In genomic region chr2:45867800-45868199, GRCh38 we compare ENCODE assay signal across 25 cellular contexts.
"Had no signal": no experiment of that assay in that cellular context is flagged by ENCODE, and none has a peak within 500 bp of the region (broad histone marks: within the 10 kb centered on the region; RNA-seq: fewer than 3 reads in every experiment).

No MANE protein-coding gene starts in this region.

- ATAC-seq: T-helper 17 cell had no signal

- H3K9me3 Mint-ChIP-seq: activated CD4-positive, alpha-beta memory T cell treated with anti-CD3 and anti-CD28 coated beads for 36 hours; activated CD4-positive, alpha-beta T cell treated with anti-CD3 and anti-CD28 coated beads, Interleukin-2, amount 10 ng/mL, durations not matched to agents 7 days and 5 days; activated T-cell treated with anti-CD3 and anti-CD28 coated beads, Interleukin-2, amount 50 U/mL, for 24 hours; activated T-helper 1 cell treated with anti-CD3 and anti-CD28 coated beads, Interleukin-12 subunit alpha, Interleukin-12 subunit beta, Interleukin-2, Interleukin-4 antibody, amounts not matched to agents 30 ng/mL and 10 ng/mL and 1 ng/mL, durations not matched to agents 14 hours and 24 hours and 36 hours; central memory CD8-positive, alpha-beta T cell had no signal

- H3K4me3 ChIP-seq: PC-9 had no signal

- H3K4me3 Mint-ChIP-seq: activated CD4-positive, alpha-beta memory T cell treated with anti-CD3 and anti-CD28 coated beads for 36 hours; activated CD4-positive, alpha-beta T cell treated with anti-CD3 and anti-CD28 coated beads, Interleukin-2, amount 10 ng/mL, durations not matched to agents 7 days and 5 days; activated naive CD8-positive, alpha-beta T cell; activated T-cell treated with anti-CD3 and anti-CD28 coated beads, Interleukin-2, amount 50 U/mL, for 24 hours; activated T-helper 1 cell treated with anti-CD3 and anti-CD28 coated beads, Interleukin-12 subunit alpha, Interleukin-12 subunit beta, Interleukin-2, Interleukin-4 antibody, amounts not matched to agents 30 ng/mL and 10 ng/mL and 1 ng/mL, durations not matched to agents 14 hours and 24 hours and 36 hours; brain; central memory CD8-positive, alpha-beta T cell; T-helper 17 cell had no signal

- H3K36me3 Mint-ChIP-seq: activated CD4-positive, alpha-beta memory T cell treated with anti-CD3 and anti-CD28 coated beads for 36 hours; brain had no signal

- H3K27ac Mint-ChIP-seq: activated CD4-positive, alpha-beta memory T cell treated with anti-CD3 and anti-CD28 coated beads for 36 hours; activated CD4-positive, alpha-beta T cell treated with anti-CD3 and anti-CD28 coated beads, Interleukin-2, amount 10 ng/mL, durations not matched to agents 7 days and 5 days; activated naive CD8-positive, alpha-beta T cell; activated T-cell treated with anti-CD3 and anti-CD28 coated beads, Interleukin-2, amount 50 U/mL, for 24 hours; activated T-helper 1 cell treated with anti-CD3 and anti-CD28 coated beads, Interleukin-12 subunit alpha, Interleukin-12 subunit beta, Interleukin-2, Interleukin-4 antibody, amounts not matched to agents 30 ng/mL and 10 ng/mL and 1 ng/mL, durations not matched to agents 14 hours and 24 hours and 36 hours; brain; T-helper 17 cell had no signal

- DNase-seq: activated CD4-positive, alpha-beta memory T cell treated with anti-CD3 and anti-CD28 coated beads for 36 hours; activated CD4-positive, alpha-beta T cell treated with anti-CD3 and anti-CD28 coated beads, Interleukin-2, amount 10 ng/mL, durations not matched to agents 7 days and 5 days; activated CD4-positive, CD25-positive, alpha-beta regulatory T cell; activated effector memory CD4-positive, alpha-beta T cell treated with Interleukin-2 at 50 U/mL for 16 hours; activated naive CD4-positive, alpha-beta T cell treated with Interleukin-2 at 50 U/mL for 16 hours; activated T-cell treated with anti-CD3 and anti-CD28 coated beads, Interleukin-2, amount 50 U/mL, for 24 hours; amygdala; cortex of kidney; Kasumi-1; NCI-H1105 treated with DMSO at 0.1 percent for 48 hours; NCI-H1436 treated with DMSO at 0.1 percent for 48 hours; NCI-H187; NCI-H2081 treated with DMSO at 0.1 percent for 48 hours; NCI-H2171; NCI-H2227 treated with DMSO at 0.1 percent for 48 hours; NCI-H510A; NCI-H526 treated with DMSO at 0.1 percent for 48 hours; PC-9; SIG-M5; T-helper 17 cell had no signal

- H2AFZ ChIP-seq: PC-9 had no signal

- H3K27ac ChIP-seq: PC-9, VCaP had no signal

- H3K27me3 Mint-ChIP-seq: activated CD4-positive, alpha-beta memory T cell treated with anti-CD3 and anti-CD28 coated beads for 36 hours; activated CD4-positive, alpha-beta T cell treated with anti-CD3 and anti-CD28 coated beads, Interleukin-2, amount 10 ng/mL, durations not matched to agents 7 days and 5 days; activated naive CD8-positive, alpha-beta T cell; activated T-cell treated with anti-CD3 and anti-CD28 coated beads, Interleukin-2, amount 50 U/mL, for 24 hours; central memory CD8-positive, alpha-beta T cell; T-helper 17 cell had no signal

- H3K4me1 Mint-ChIP-seq: central memory CD8-positive, alpha-beta T cell had no signal

- H3K4me2 ChIP-seq: PC-9 had no signal
